ENCODE assay signal across 17 cellular contexts in the genomic region with DNA sequence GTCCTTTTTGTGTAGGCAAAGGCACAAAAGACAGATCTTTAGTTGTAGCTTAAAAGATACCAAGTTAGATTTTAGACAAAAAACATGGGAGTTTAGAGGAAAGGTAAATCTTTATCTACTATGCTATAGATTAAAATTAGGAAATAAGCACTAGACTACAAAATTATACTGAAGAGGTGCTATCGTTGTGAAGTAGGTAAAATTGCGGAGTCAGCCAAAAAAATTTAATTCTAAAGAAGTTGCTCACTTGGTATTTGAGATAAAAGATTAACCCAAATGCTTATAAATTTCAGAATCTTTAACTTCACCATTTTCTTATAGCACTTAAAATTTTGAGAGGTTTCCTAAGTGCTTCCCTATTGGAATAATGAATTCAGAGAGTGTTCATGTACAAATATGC.
"Had no signal": no experiment of that assay in that cellular context is flagged by ENCODE, and none has a peak within 500 bp of the region (broad histone marks: within the 10 kb centered on the region; RNA-seq: fewer than 3 reads in every experiment).

No MANE protein-coding gene starts in this region.

- H3K4me1 ChIP-seq: breast epithelium, lower lobe of right lung, pancreas, spleen, thyroid gland had no signal

- H3K27ac Mint-ChIP-seq: activated naive CD4-positive, alpha-beta T cell treated with anti-CD3 and anti-CD28 coated beads, Interleukin-2, amount 50 U/mL, for 24 hours; activated T-cell treated with anti-CD3 and anti-CD28 coated beads, Interleukin-2, amount 50 U/mL, for 72 hours; immature natural killer cell; natural killer cell; T-helper 2 cell treated with Interferon-gamma antibody and Interleukin-4, amounts not matched to agents 5 μg/mL and 100 μg/mL, for 36 hours had no signal

- ATAC-seq: activated T-cell treated with anti-CD3 and anti-CD28 coated beads, Interleukin-2, amount 50 U/mL, for 72 hours; esophagus mucosa; lower lobe of right lung; natural killer cell; pancreas; sciatic nerve had no signal

- H3K36me3 Mint-ChIP-seq: activated naive CD4-positive, alpha-beta T cell treated with anti-CD3 and anti-CD28 coated beads, Interleukin-2, amount 50 U/mL, for 24 hours; immature natural killer cell; natural killer cell had no signal

- H3K9me3 ChIP-seq: breast epithelium, lower lobe of right lung, neutrophil, pancreas, thyroid gland had no signal

- H3K27me3 ChIP-seq: breast epithelium, neutrophil, pancreas, spleen, thyroid gland had no signal

- H3K9me3 Mint-ChIP-seq: activated naive CD4-positive, alpha-beta T cell treated with anti-CD3 and anti-CD28 coated beads, Interleukin-2, amount 50 U/mL, for 24 hours had no signal

- H3K36me3 ChIP-seq: breast epithelium, lower lobe of right lung, neutrophil, pancreas, spleen, thyroid gland had no signal

- H3K4me3 ChIP-seq: breast epithelium, coronary artery, lower lobe of right lung, pancreas, thyroid gland had no signal

- H3K4me3 Mint-ChIP-seq: activated naive CD4-positive, alpha-beta T cell treated with anti-CD3 and anti-CD28 coated beads, Interleukin-2, amount 50 U/mL, for 24 hours; activated T-cell treated with anti-CD3 and anti-CD28 coated beads, Interleukin-2, amount 50 U/mL, for 72 hours; immature natural killer cell; natural killer cell; T-helper 2 cell treated with Interferon-gamma antibody and Interleukin-4, amounts not matched to agents 5 μg/mL and 100 μg/mL, for 36 hours had no signal

- H3K4me1 Mint-ChIP-seq: activated naive CD4-positive, alpha-beta T cell treated with anti-CD3 and anti-CD28 coated beads, Interleukin-2, amount 50 U/mL, for 24 hours; immature natural killer cell; natural killer cell had no signal

- H3K27me3 Mint-ChIP-seq: activated naive CD4-positive, alpha-beta T cell treated with anti-CD3 and anti-CD28 coated beads, Interleukin-2, amount 50 U/mL, for 24 hours had no signal

- H3K27ac ChIP-seq: breast epithelium, coronary artery, lower lobe of right lung, neutrophil, pancreas, spleen, thyroid gland had no signal

- DNase-seq: activated CD4-positive, alpha-beta T cell treated with anti-CD3 and anti-CD28 coated beads, Interleukin-2, amount 50 U/mL, for 4 hours; activated gamma-delta T cell; activated T-cell treated with anti-CD3 and anti-CD28 coated beads, Interleukin-2, amount 50 U/mL, for 72 hours; immature natural killer cell; lower lobe of right lung; natural killer cell; pancreas; spleen; stimulated activated naive CD4-positive, alpha-beta T cell; thyroid gland had no signal
